ENCODE assay signal across 19 cellular contexts in the genomic region with DNA sequence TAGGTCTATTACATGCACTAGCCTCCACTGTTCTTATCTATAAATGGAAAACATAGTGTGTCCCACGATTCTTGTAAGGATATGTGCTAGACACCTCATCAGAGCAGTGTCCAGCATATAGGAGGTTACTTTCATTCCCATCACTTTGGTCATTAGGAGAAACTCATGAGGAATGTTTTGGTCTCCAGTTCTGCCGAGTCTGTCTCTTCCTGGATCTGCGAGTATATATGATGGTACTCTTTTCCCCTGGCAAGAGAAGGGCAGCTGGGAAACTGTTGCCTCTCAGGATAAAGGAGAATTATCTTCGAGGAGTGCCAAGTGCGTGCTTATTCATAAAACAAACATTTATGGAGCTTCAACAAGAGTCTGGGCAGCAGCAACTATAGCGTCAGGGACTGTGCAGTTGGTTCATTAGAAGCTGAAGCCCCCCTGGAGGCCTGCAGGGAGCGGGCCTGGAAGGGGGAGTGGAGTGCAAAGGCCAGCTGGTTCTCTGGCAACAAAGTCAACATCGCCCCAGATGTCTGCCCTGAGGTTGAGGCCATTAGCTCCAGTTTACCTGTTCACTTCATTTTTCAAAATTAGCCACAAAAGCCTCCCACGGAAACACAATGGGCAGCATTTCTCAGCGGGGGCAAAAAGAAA.
DNase-seq lines count a peak whose midpoint lies in the region; ATAC-seq and FAIRE-seq lines count a peak whose summit lies in the region.
"Had no signal": no experiment of that assay in that cellular context is flagged by ENCODE, and none has a peak within 500 bp of the region (broad histone marks: within the 10 kb centered on the region; RNA-seq: fewer than 3 reads in every experiment).

No MANE protein-coding gene starts in this region.

- CTCF ChIA-PET in activated CD8-positive, alpha-beta memory T cell treated with anti-CD3 and anti-CD28 coated beads, Interleukin-2, amount 10 ng/mL, durations not matched to agents 7 days and 5 days (lab: Charles Lee), result no interaction called here

- FAIRE-seq in islet of Langerhans (lab: Jason Lieb, UNC), result peak; percentile 94
- FAIRE-seq: GM12878 had no signal

- no peak overlapping the region for H3K4me3 Mint-ChIP-seq in activated CD8-positive, alpha-beta memory T cell treated with anti-CD3 and anti-CD28 coated beads, Interleukin-2, amount 10 ng/mL, durations not matched to agents 7 days and 5 days
- H3K4me3 Mint-ChIP-seq: activated CD4-positive, alpha-beta T cell treated with anti-CD3 and anti-CD28 coated beads for 36 hours; activated naive CD4-positive, alpha-beta T cell treated with anti-CD3 and anti-CD28 coated beads for 36 hours; CD8-positive, alpha-beta memory T cell had no signal

- no peak overlapping the region for H3K27ac Mint-ChIP-seq in activated CD8-positive, alpha-beta memory T cell treated with anti-CD3 and anti-CD28 coated beads, Interleukin-2, amount 10 ng/mL, durations not matched to agents 7 days and 5 days
- H3K27ac Mint-ChIP-seq: activated CD4-positive, alpha-beta T cell treated with anti-CD3 and anti-CD28 coated beads for 36 hours; activated naive CD4-positive, alpha-beta T cell treated with anti-CD3 and anti-CD28 coated beads for 36 hours; CD8-positive, alpha-beta memory T cell had no signal

- H3K4me1 Mint-ChIP-seq in activated CD8-positive, alpha-beta memory T cell treated with anti-CD3 and anti-CD28 coated beads, Interleukin-2, amount 10 ng/mL, durations not matched to agents 7 days and 5 days, result no peaks in the 10 kb centered on the region
- H3K4me1 Mint-ChIP-seq: activated CD4-positive, alpha-beta T cell treated with anti-CD3 and anti-CD28 coated beads for 36 hours had no signal

- H3K36me3 Mint-ChIP-seq in activated CD8-positive, alpha-beta memory T cell treated with anti-CD3 and anti-CD28 coated beads, Interleukin-2, amount 10 ng/mL, durations not matched to agents 7 days and 5 days, result no peaks in the 10 kb centered on the region
- H3K36me3 Mint-ChIP-seq: CD8-positive, alpha-beta memory T cell had no signal

- H3K27me3 Mint-ChIP-seq in activated CD8-positive, alpha-beta memory T cell treated with anti-CD3 and anti-CD28 coated beads, Interleukin-2, amount 10 ng/mL, durations not matched to agents 7 days and 5 days, result no peaks in the 10 kb centered on the region
- H3K27me3 Mint-ChIP-seq: activated CD4-positive, alpha-beta T cell treated with anti-CD3 and anti-CD28 coated beads for 36 hours; CD8-positive, alpha-beta memory T cell had no signal

- H3K9me3 Mint-ChIP-seq in activated CD8-positive, alpha-beta memory T cell treated with anti-CD3 and anti-CD28 coated beads, Interleukin-2, amount 10 ng/mL, durations not matched to agents 7 days and 5 days (ENCODE audit: low read depth), result no peaks in the 10 kb centered on the region

- no peak for ATAC-seq in activated CD8-positive, alpha-beta memory T cell treated with anti-CD3 and anti-CD28 coated beads, Interleukin-2, amount 10 ng/mL, durations not matched to agents 7 days and 5 days
- no peak for ATAC-seq in GM19351 (IDR thresholded peaks at IDR 0.05; ENCODE audit: unreplicated experiment)
- ATAC-seq: activated CD4-positive, alpha-beta T cell treated with anti-CD3 and anti-CD28 coated beads for 36 hours; GM12878 had no signal

- DNase-seq in Daoy (ENCODE audit: low read depth) (peak; percentile 45), NCI-H1436 (lab: John Stamatoyannopoulos, UW) (peak; percentile 8), NCI-H510A treated with DMSO at 0.1 percent for 48 hours (lab: John Stamatoyannopoulos, UW) (peak; percentile 94)
- DNase-seq in activated CD8-positive, alpha-beta memory T cell treated with anti-CD3 and anti-CD28 coated beads, Interleukin-2, amount 10 ng/mL, durations not matched to agents 7 days and 5 days, result no peak
- DNase-seq in activated T-cell treated with anti-CD3 and anti-CD28 coated beads, Interleukin-2, amount 50 U/mL, for 48 hours, result no peak
- no peak for DNase-seq in activated naive CD4-positive, alpha-beta T cell treated with Interleukin-2 at 50 U/mL for 16 hours
- DNase-seq: activated CD4-positive, alpha-beta T cell treated with anti-CD3 and anti-CD28 coated beads for 36 hours; activated naive CD4-positive, alpha-beta T cell treated with anti-CD3 and anti-CD28 coated beads for 36 hours; CD8-positive, alpha-beta memory T cell; effector CD8-positive, alpha-beta T cell; hippocampal formation; Karpas-422; NCI-H2081 treated with DMSO at 0.1 percent for 48 hours; nucleus accumbens; OCI-M1; T1000 had no signal

Comparison
In these comparisons a context has a peak if more than half of its experiments do, and no peak if none do; other contexts are left out.
1. DNase-seq: peak in Daoy (single experiment), NCI-H1436 (single experiment) and NCI-H510A treated with DMSO at 0.1 percent for 48 hours (single experiment); none in activated CD8-positive, alpha-beta memory T cell treated with anti-CD3 and anti-CD28 coated beads, Interleukin-2, amount 10 ng/mL, durations not matched to agents 7 days and 5 days (single experiment), activated T-cell treated with anti-CD3 and anti-CD28 coated beads, Interleukin-2, amount 50 U/mL, for 48 hours (0 of 2) and activated naive CD4-positive, alpha-beta T cell treated with Interleukin-2 at 50 U/mL for 16 hours (single experiment).